ENCODE assay signal across 31 cellular contexts in genomic region chr21:38654580-38654979, GRCh38.
"Had no signal": no experiment of that assay in that cellular context is flagged by ENCODE, and none has a peak within 500 bp of the region (broad histone marks: within the 10 kb centered on the region; RNA-seq: fewer than 3 reads in every experiment).

No MANE protein-coding gene starts in this region.

- H3K9me3 Mint-ChIP-seq: activated B cell treated with CpG ODN at 0.5 μM for 24 hours; activated CD8-positive, alpha-beta T cell treated with anti-CD3 and anti-CD28 coated beads for 36 hours; activated T-cell treated with anti-CD3 and anti-CD28 coated beads, Interleukin-2, amount 50 U/mL, for 4 hours; activated T-helper 17 cell treated with anti-CD3 and anti-CD28 coated beads, Interleukin-2, amount 50 U/mL, for 72 hours; effector memory CD8-positive, alpha-beta T cell; T-cell; T-helper 1 cell treated with Interleukin-12 subunit alpha and Interleukin-12 subunit beta and Interleukin-4 antibody, amounts not matched to agents 30 μg/mL and 1 μg/mL, for 36 hours; T-helper 2 cell treated with Interferon-gamma antibody and Interleukin-4, amounts not matched to agents 5 μg/mL and 100 μg/mL, for 36 hours had no signal

- DNase-seq: activated B cell treated with CpG ODN at 0.5 μM for 24 hours; activated CD4-positive, alpha-beta T cell treated with anti-CD3 and anti-CD28 coated beads for 48 hours; activated CD4-positive, alpha-beta T cell treated with anti-CD3 and anti-CD28 coated beads, Interleukin-2, amount 50 U/mL, for 1 hour; activated CD4-positive, alpha-beta T cell treated with anti-CD3 and anti-CD28 coated beads, Interleukin-2, amount 50 U/mL, for 48 hours; activated CD8-positive, alpha-beta memory T cell treated with anti-CD3 and anti-CD28 coated beads for 24 hours; activated CD8-positive, alpha-beta T cell treated with anti-CD3 and anti-CD28 coated beads for 36 hours; activated effector memory CD4-positive, alpha-beta T cell treated with Interleukin-2 at 50 U/mL for 16 hours; activated gamma-delta T cell treated with Interleukin-2 at 50 U/mL for 16 hours; activated naive CD4-positive, alpha-beta T cell treated with anti-CD3 and anti-CD28 coated beads, Interleukin-2, amount 50 U/mL, for 16 hours; activated naive CD4-positive, alpha-beta T cell treated with Interleukin-2 at 50 U/mL for 16 hours; activated T-cell treated with anti-CD3 and anti-CD28 coated beads, Interleukin-2, amount 50 U/mL, for 4 hours; amniotic stem cell; anterior cingulate cortex; body of pancreas; caudate nucleus; colonic mucosa; dermis blood vessel endothelial cell; effector CD4-positive, alpha-beta T cell; effector memory CD8-positive, alpha-beta T cell; erythroblast; foreskin melanocyte; SW 1271; T-cell; T1000; WERI-Rb-1 had no signal

- H3K4me3 ChIP-seq: body of pancreas, colonic mucosa, esophagus muscularis mucosa, gastroesophageal sphincter had no signal

- H3K4me3 Mint-ChIP-seq: activated B cell treated with CpG ODN at 0.5 μM for 24 hours; activated CD8-positive, alpha-beta T cell treated with anti-CD3 and anti-CD28 coated beads for 36 hours; activated naive CD8-positive, alpha-beta T cell; activated T-cell treated with anti-CD3 and anti-CD28 coated beads, Interleukin-2, amount 50 U/mL, for 4 hours; activated T-helper 17 cell treated with anti-CD3 and anti-CD28 coated beads, Interleukin-2, amount 50 U/mL, for 72 hours; effector memory CD8-positive, alpha-beta T cell; T-cell; T-helper 1 cell treated with Interleukin-12 subunit alpha and Interleukin-12 subunit beta and Interleukin-4 antibody, amounts not matched to agents 30 μg/mL and 1 μg/mL, for 36 hours; T-helper 2 cell treated with Interferon-gamma antibody and Interleukin-4, amounts not matched to agents 5 μg/mL and 100 μg/mL, for 36 hours had no signal

- H3K36me3 Mint-ChIP-seq: activated naive CD8-positive, alpha-beta T cell; T-cell had no signal

- H3K4me1 Mint-ChIP-seq: activated T-helper 17 cell treated with anti-CD3 and anti-CD28 coated beads, Interleukin-2, amount 50 U/mL, for 72 hours had no signal

- H3K27ac Mint-ChIP-seq: activated B cell treated with CpG ODN at 0.5 μM for 24 hours; activated CD8-positive, alpha-beta T cell treated with anti-CD3 and anti-CD28 coated beads for 36 hours; activated naive CD8-positive, alpha-beta T cell; activated T-helper 17 cell treated with anti-CD3 and anti-CD28 coated beads, Interleukin-2, amount 50 U/mL, for 72 hours; effector memory CD8-positive, alpha-beta T cell; T-cell; T-helper 1 cell treated with Interleukin-12 subunit alpha and Interleukin-12 subunit beta and Interleukin-4 antibody, amounts not matched to agents 30 μg/mL and 1 μg/mL, for 36 hours; T-helper 2 cell treated with Interferon-gamma antibody and Interleukin-4, amounts not matched to agents 5 μg/mL and 100 μg/mL, for 36 hours had no signal

- H3K27ac ChIP-seq: body of pancreas, colonic mucosa, esophagus muscularis mucosa, gastroesophageal sphincter, WERI-Rb-1 had no signal
